In genomic region chr17:79114455-79115301, GRCh38 we compare ENCODE assay signal across 11 cellular contexts. TPM values are rescaled to one million over a fixed set of nuclear protein-coding genes. Genes with fewer than 3 reads are reported as not detected.
DNase-seq lines count a peak whose midpoint lies in the region; ATAC-seq and TF ChIP-seq lines count a peak whose summit lies in the region.
"Had no signal": no experiment of that assay in that cellular context is flagged by ENCODE, and none has a peak within 500 bp of the region (broad histone marks: within the 10 kb centered on the region; RNA-seq: fewer than 3 reads in every experiment).

No MANE protein-coding gene starts in this region.

- TF ChIP-seq CTCF in RWPE2 (IDR thresholded peaks at IDR 0.05; ENCODE audit: poor library complexity, severe bottlenecking), result no peak
- TF ChIP-seq CTCF in left lung (IDR thresholded peaks at IDR 0.05), result no peak

- H3K4me3 ChIP-seq in RWPE2 (ENCODE audit: severe bottlenecking), result no peak overlapping the region
- no peak overlapping the region for H3K4me3 ChIP-seq in left lung

- H3K36me3 ChIP-seq in RWPE2 (ENCODE audit: low read depth), result no peaks in the 10 kb centered on the region
- H3K36me3 ChIP-seq in left lung, result no peaks in the 10 kb centered on the region

- no peaks in the 10 kb centered on the region for H3K36me3 Mint-ChIP-seq in T-cell
- H3K36me3 Mint-ChIP-seq: activated naive CD8-positive, alpha-beta T cell treated with anti-CD3 and anti-CD28 coated beads for 36 hours had no signal

- peaks cover 0 to 12% of the 10 kb centered on the region in 2 donors for H3K27me3 Mint-ChIP-seq in T-cell
- H3K27me3 Mint-ChIP-seq: activated naive CD8-positive, alpha-beta T cell treated with anti-CD3 and anti-CD28 coated beads for 36 hours had no signal

- intact Hi-C loops in left lung (cut with DNase I), result no loop called here

- CTCF ChIA-PET in T-cell (lab: Charles Lee), result no interaction called here

- H3K27ac ChIP-seq in RWPE2 (ENCODE audit: poor library complexity, severe bottlenecking) (no peak overlapping the region), left lung (no peak overlapping the region)

- H3K9me3 Mint-ChIP-seq in T-cell, result no peaks in the 10 kb centered on the region
- H3K9me3 Mint-ChIP-seq: activated naive CD8-positive, alpha-beta T cell treated with anti-CD3 and anti-CD28 coated beads for 36 hours had no signal

- POLR2A ChIA-PET in T-cell (lab: Charles Lee), result no interaction called here

- no peaks in the 10 kb centered on the region for H3K4me1 Mint-ChIP-seq in T-cell
- H3K4me1 Mint-ChIP-seq: activated naive CD8-positive, alpha-beta T cell treated with anti-CD3 and anti-CD28 coated beads for 36 hours had no signal

- H3K4me1 ChIP-seq in RWPE2 (ENCODE audit: insufficient read depth, poor library complexity, severe bottlenecking) (no peaks in the 10 kb centered on the region), left lung (peaks cover 3 to 18% of the 10 kb centered on the region in 2 donors)

- peaks cover 83% of the 10 kb centered on the region for H3K27me3 ChIP-seq in RWPE2 (ENCODE audit: insufficient read depth, poor library complexity, severe bottlenecking)
- peaks cover 0 to 57% of the 10 kb centered on the region in 2 donors for H3K27me3 ChIP-seq in left lung

- no peak overlapping the region for H3K4me3 Mint-ChIP-seq in T-cell
- H3K4me3 Mint-ChIP-seq: activated naive CD8-positive, alpha-beta T cell treated with anti-CD3 and anti-CD28 coated beads for 36 hours had no signal

- H3K27ac Mint-ChIP-seq in T-cell, result no peak overlapping the region
- H3K27ac Mint-ChIP-seq: activated naive CD8-positive, alpha-beta T cell treated with anti-CD3 and anti-CD28 coated beads for 36 hours had no signal

- H3K9me3 ChIP-seq in RWPE2 (ENCODE audit: severe bottlenecking) (no peaks in the 10 kb centered on the region), left lung (no peaks in the 10 kb centered on the region)

- DNase-seq in AG08395 (ENCODE audit: low spot score), result peak; percentile 27
- peak; percentile 89 to 96 (median 94) for DNase-seq in NCI-H1417 (lab: John Stamatoyannopoulos, UW)
- no peak for DNase-seq in RWPE2 (ENCODE audit: low spot score)
- DNase-seq in left lung, result peak in 1 of 2 donors; percentile 64
- no peak for DNase-seq in activated CD4-positive, alpha-beta T cell treated with anti-CD3 and anti-CD28 coated beads for 4 hours
- DNase-seq in T-cell, result no peak
- DNase-seq: activated naive CD8-positive, alpha-beta T cell treated with anti-CD3 and anti-CD28 coated beads for 36 hours; AML-193; T-helper 1 cell had no signal

- peak; percentile 68 for ATAC-seq in RWPE2 (ENCODE audit: low read depth)
- peak; percentile 89 for ATAC-seq in left lung
- no peak for ATAC-seq in GM21576 (IDR thresholded peaks at IDR 0.05; ENCODE audit: unreplicated experiment)
- ATAC-seq in HG02571 (IDR thresholded peaks at IDR 0.05; ENCODE audit: unreplicated experiment), result no peak
- ATAC-seq in T-cell (replicated peaks in 1 of 4), result no peak

RNA-seq across cellular contexts. Expression of gene ENGASE, which starts 40.1 kb away (rescaled TPM):
- total RNA-seq in left lung (10 to 100 TPM; 46.9 to 50.2 TPM), T-cell (100 to 1,000 TPM in 4 of 5 donors, 10 to 100 TPM in 1; 99.6 to 153 (median 141) TPM)

Comparison
In these comparisons a context has a peak if more than half of its experiments do, and no peak if none do; other contexts are left out.
1. DNase-seq: peak in AG08395 (single experiment) and NCI-H1417 (3 of 3); none in RWPE2 (single experiment), activated CD4-positive, alpha-beta T cell treated with anti-CD3 and anti-CD28 coated beads for 4 hours (0 of 2) and T-cell (0 of 34).
2. ATAC-seq: peak in RWPE2 (single experiment) and left lung (single experiment); none in GM21576 (single experiment), HG02571 (single experiment) and T-cell (0 of 4).